In genomic region chr20:5205348-5206210, GRCh38 we compare ENCODE assay signal across 1 cellular context.
TF ChIP-seq lines count a peak whose summit lies in the region.

No MANE protein-coding gene starts in this region.

TF ChIP-seq in HepG2, 621 proteins besides CTCF, POLR2A, EP300 and RAD21 (continued from another document):
- TF ChIP-seq ZNF639 (CRISPR knock-in tag; conservative IDR thresholded peaks at IDR 0.05) = no peak
- TF ChIP-seq PPARG (CRISPR knock-in tag; conservative IDR thresholded peaks at IDR 0.05) = 0 out of 2 replicates have a peak, but pooled peaks have one; percentile 37
- no peak for TF ChIP-seq ZNF329 (CRISPR knock-in tag; IDR thresholded peaks at IDR 0.05; ENCODE audit: low read depth)
- TF ChIP-seq HOXA5 (CRISPR knock-in tag; IDR thresholded peaks at IDR 0.05) = peak; percentile 53; the same call in 1 of the 2 replicates
- no peak for TF ChIP-seq ZFP41 (CRISPR knock-in tag; IDR thresholded peaks at IDR 0.05; ENCODE audit: borderline replicate concordance)
TF ChIP-seq in HepG2: peak in this region for 66.
